29 cellular contexts compared by ENCODE assay signal in genomic region chr4:107890779-107891178, GRCh38.
"Had no signal": no experiment of that assay in that cellular context is flagged by ENCODE, and none has a peak within 500 bp of the region (broad histone marks: within the 10 kb centered on the region; RNA-seq: fewer than 3 reads in every experiment).

No MANE protein-coding gene starts in this region.

- H3K36me3 Mint-ChIP-seq: naive B cell; natural killer cell treated with Interleukin-12 subunit alpha and Interleukin-12 subunit beta and Interleukin-15 and Interleukin-18, amount 100 ng/mL, for 72 hours had no signal

- ATAC-seq: effector memory CD8-positive, alpha-beta T cell; gastrocnemius medialis; left lobe of liver; mucosa of descending colon; natural killer cell treated with Interleukin-12 subunit alpha and Interleukin-12 subunit beta and Interleukin-15 and Interleukin-18, amount 100 ng/mL, for 72 hours; sciatic nerve; stimulated activated naive CD8-positive, alpha-beta T cell treated with anti-CD3 and anti-CD28 coated beads, Interleukin-15, amount 100 ng/mL, for 72 hours; upper lobe of right lung had no signal

- H3K4me1 ChIP-seq: parathyroid adenoma, uterus had no signal

- H3K4me3 ChIP-seq: gastrocnemius medialis, lung, mucosa of descending colon, right atrium auricular region, smooth muscle cell, suprapubic skin, transverse colon, upper lobe of right lung, uterus had no signal

- H3K27me3 ChIP-seq: gastrocnemius medialis, neutrophil, right atrium auricular region, suprapubic skin, transverse colon, upper lobe of right lung, uterus had no signal

- H3K4me3 Mint-ChIP-seq: effector memory CD8-positive, alpha-beta T cell; mesothelial cell of epicardium; naive B cell; natural killer cell treated with Interleukin-12 subunit alpha and Interleukin-12 subunit beta and Interleukin-15 and Interleukin-18, amount 100 ng/mL, for 72 hours; neural crest cell; stimulated activated naive CD8-positive, alpha-beta T cell treated with anti-CD3 and anti-CD28 coated beads, Interleukin-15, amount 100 ng/mL, for 72 hours had no signal

- H3K9me3 Mint-ChIP-seq: effector memory CD8-positive, alpha-beta T cell; natural killer cell treated with Interleukin-12 subunit alpha and Interleukin-12 subunit beta and Interleukin-15 and Interleukin-18, amount 100 ng/mL, for 72 hours; stimulated activated naive CD8-positive, alpha-beta T cell treated with anti-CD3 and anti-CD28 coated beads, Interleukin-15, amount 100 ng/mL, for 72 hours had no signal

- H3K9me3 ChIP-seq: gastrocnemius medialis, neutrophil, suprapubic skin, upper lobe of right lung, uterus had no signal

- H3K9ac ChIP-seq: parathyroid adenoma had no signal

- FAIRE-seq: kidney had no signal

- H3K27me3 Mint-ChIP-seq: progenitor cell of endocrine pancreas had no signal

- H3K36me3 ChIP-seq: gastrocnemius medialis, neutrophil, right atrium auricular region, suprapubic skin, transverse colon, upper lobe of right lung, uterus had no signal

- H3K4me2 ChIP-seq: smooth muscle cell had no signal

- H3K27ac ChIP-seq: gastrocnemius medialis, neutrophil, parathyroid adenoma, right atrium auricular region, suprapubic skin, transverse colon, upper lobe of right lung had no signal

- H3K27ac Mint-ChIP-seq: effector memory CD8-positive, alpha-beta T cell; mesothelial cell of epicardium; natural killer cell treated with Interleukin-12 subunit alpha and Interleukin-12 subunit beta and Interleukin-15 and Interleukin-18, amount 100 ng/mL, for 72 hours; progenitor cell of endocrine pancreas; stimulated activated naive CD8-positive, alpha-beta T cell treated with anti-CD3 and anti-CD28 coated beads, Interleukin-15, amount 100 ng/mL, for 72 hours had no signal

- H3K4me1 Mint-ChIP-seq: naive B cell; neural crest cell; stimulated activated naive CD8-positive, alpha-beta T cell treated with anti-CD3 and anti-CD28 coated beads, Interleukin-15, amount 100 ng/mL, for 72 hours had no signal

- DNase-seq: cortex of kidney; effector memory CD8-positive, alpha-beta T cell; gastrocnemius medialis; head of caudate nucleus; kidney; mesenchymal stem cell; mucosa of descending colon; naive B cell; stimulated activated CD4-positive, alpha-beta T cell treated with anti-CD3 and anti-CD28 coated beads, Interleukin-12 subunit alpha, Interleukin-12 subunit beta, amount 100 ng/mL, for 4 hours; stimulated activated CD4-positive, alpha-beta T cell treated with anti-CD3 and anti-CD28 coated beads, Interleukin-1b, Interleukin-23, amount 100 ng/mL, for 48 hours; stimulated activated CD4-positive, alpha-beta T cell treated with anti-CD3 and anti-CD28 coated beads, Interleukin-4, amount 100 ng/mL, for 1 hour; stimulated activated CD8-positive, alpha-beta memory T cell treated with anti-CD3 and anti-CD28 coated beads, Interleukin-4, amount 100 ng/mL, for 48 hours; stimulated activated naive CD4-positive, alpha-beta T cell; stimulated activated naive CD8-positive, alpha-beta T cell treated with anti-CD3 and anti-CD28 coated beads, Interleukin-15, amount 100 ng/mL, for 72 hours; transverse colon; upper lobe of right lung; uterus had no signal

- H2AFZ ChIP-seq: parathyroid adenoma had no signal

- H3K79me2 ChIP-seq: parathyroid adenoma had no signal
